8 cellular contexts compared by ENCODE assay signal in genomic region chr20:51404297-51405060, GRCh38.
DNase-seq lines count a peak whose midpoint lies in the region; ATAC-seq and TF ChIP-seq lines count a peak whose summit lies in the region.

No MANE protein-coding gene starts in this region.

- H3K27me3 Mint-ChIP-seq in T-helper 1 cell treated with Interleukin-12 subunit alpha and Interleukin-12 subunit beta and Interleukin-4 antibody, amounts not matched to agents 30 μg/mL and 1 μg/mL, for 36 hours (ENCODE audit: low read depth) = no peaks in the 10 kb centered on the region
- H3K27me3 Mint-ChIP-seq in HFFc6 (ENCODE audit: insufficient read depth) = no peaks in the 10 kb centered on the region; the same call in 1 of the 2 replicates

- H3K4me1 Mint-ChIP-seq in T-helper 1 cell treated with Interleukin-12 subunit alpha and Interleukin-12 subunit beta and Interleukin-4 antibody, amounts not matched to agents 30 μg/mL and 1 μg/mL, for 36 hours (ENCODE audit: low read depth) = peaks cover 85% of the 10 kb centered on the region
- H3K4me1 Mint-ChIP-seq in HFFc6 (ENCODE audit: low read depth) = no peaks in the 10 kb centered on the region

- peak; percentile 84 for DNase-seq in astrocyte of the spinal cord (ENCODE audit: low read depth, low spot score)
- peak; percentile 94 for DNase-seq in stimulated activated CD4-positive, alpha-beta T cell treated with anti-CD3 and anti-CD28 coated beads, Interleukin-1b, Interleukin-23, amount 100 ng/mL, for 48 hours
- DNase-seq in NCI-H187 (lab: John Stamatoyannopoulos, UW) = no peak
- DNase-seq in H4 (ENCODE audit: low spot score) = no peak
- no peak for DNase-seq in HFFc6

- H3K9me3 Mint-ChIP-seq in T-helper 1 cell treated with Interleukin-12 subunit alpha and Interleukin-12 subunit beta and Interleukin-4 antibody, amounts not matched to agents 30 μg/mL and 1 μg/mL, for 36 hours = peaks cover 6% of the 10 kb centered on the region
- H3K9me3 Mint-ChIP-seq in HFFc6 = no peaks in the 10 kb centered on the region; the same call in 1 of the 2 replicates

- H3K4me3 Mint-ChIP-seq in T-helper 1 cell treated with Interleukin-12 subunit alpha and Interleukin-12 subunit beta and Interleukin-4 antibody, amounts not matched to agents 30 μg/mL and 1 μg/mL, for 36 hours = peak overlapping the region; percentile 36
- no peak overlapping the region for H3K4me3 Mint-ChIP-seq in HFFc6

- H3K4me3 ChIP-seq in astrocyte of the spinal cord (ENCODE audit: low read depth, low read length) = no peak overlapping the region

- peak overlapping the region; percentile 100 for H3K27ac Mint-ChIP-seq in T-helper 1 cell treated with Interleukin-12 subunit alpha and Interleukin-12 subunit beta and Interleukin-4 antibody, amounts not matched to agents 30 μg/mL and 1 μg/mL, for 36 hours
- no peak overlapping the region for H3K27ac Mint-ChIP-seq in HFFc6

- TF ChIP-seq CTCF in astrocyte of the spinal cord (IDR thresholded peaks at IDR 0.05; ENCODE audit: low read depth, low read length) (no peak), HFFc6 (IDR thresholded peaks at IDR 0.05) (no peak)

- in situ Hi-C loops in astrocyte of the spinal cord (cut with HindIII; ENCODE audit: low sequenced_read_pairs) = no loop called here

- peaks cover 77% of the 10 kb centered on the region for H3K36me3 Mint-ChIP-seq in T-helper 1 cell treated with Interleukin-12 subunit alpha and Interleukin-12 subunit beta and Interleukin-4 antibody, amounts not matched to agents 30 μg/mL and 1 μg/mL, for 36 hours (ENCODE audit: low read depth)
- no peaks in the 10 kb centered on the region for H3K36me3 Mint-ChIP-seq in HFFc6 (ENCODE audit: low read depth)

- peak; percentile 79 for ATAC-seq in GM18867 (IDR thresholded peaks at IDR 0.05; ENCODE audit: unreplicated experiment)
- ATAC-seq in HG02970 (IDR thresholded peaks at IDR 0.05; ENCODE audit: low FRiP score, unreplicated experiment) = peak; percentile 69

Comparison
In these comparisons a context has a peak if more than half of its experiments do, and no peak if none do; other contexts are left out.
1. DNase-seq: peak in astrocyte of the spinal cord (single experiment) and stimulated activated CD4-positive, alpha-beta T cell treated with anti-CD3 and anti-CD28 coated beads, Interleukin-1b, Interleukin-23, amount 100 ng/mL, for 48 hours (single experiment); none in NCI-H187 (0 of 2), H4 (single experiment) and HFFc6 (single experiment).